Comparison of ENCODE assay signal across 16 cellular contexts in genomic region chr22:28220626-28221363, GRCh38.
DNase-seq lines count a peak whose midpoint lies in the region; ATAC-seq and TF ChIP-seq lines count a peak whose summit lies in the region.
"Had no signal": no experiment of that assay in that cellular context is flagged by ENCODE, and none has a peak within 500 bp of the region (broad histone marks: within the 10 kb centered on the region; RNA-seq: fewer than 3 reads in every experiment).

No MANE protein-coding gene starts in this region.

- H3K23ac ChIP-seq in mesenchymal stem cell (ENCODE audit: low read length in 2 of 2): no peak overlapping the region

- peaks cover 17% of the 10 kb centered on the region for H3K27me3 Mint-ChIP-seq in MCF 10A (ENCODE audit: insufficient read depth, unreplicated experiment)

- H3K4me2 ChIP-seq in mesenchymal stem cell (ENCODE audit: low read length, poor library complexity, severe bottlenecking): no peak overlapping the region
- H3K4me2 ChIP-seq: BLaER1 treated with 17β-estradiol and CSF1 and Interleukin-3, amounts not matched to agents 10 nM and 100 nM had no signal

- 79% methylated on average over 5 of the region's 5 CpGs for WGBS in mesenchymal stem cell

- no peak overlapping the region for H3K4me3 Mint-ChIP-seq in MCF 10A (ENCODE audit: unreplicated experiment)
- H3K4me3 Mint-ChIP-seq: B cell; CD8-positive, alpha-beta T cell had no signal

- no peaks in the 10 kb centered on the region for H3K4me1 Mint-ChIP-seq in MCF 10A (ENCODE audit: insufficient read depth, unreplicated experiment)
- H3K4me1 Mint-ChIP-seq: B cell had no signal

- peaks cover 9% of the 10 kb centered on the region for H3K79me1 ChIP-seq in mesenchymal stem cell (replicated peaks; ENCODE audit: low read length, poor library complexity, severe bottlenecking)

- CTCF ChIA-PET in MCF 10A (lab: Yijun Ruan, JAX): interaction anchor here (0.6 kb wide), 2 partner anchors 616 to 957 kb away, joined by 3 read pairs; no protein-coding TSS in a partner anchor

- H3K27me3 ChIP-seq in cardiac muscle cell (no peaks in the 10 kb centered on the region), left ventricle myocardium inferior (ENCODE audit: low read depth) (no peaks in the 10 kb centered on the region), mesenchymal stem cell (ENCODE audit: control insufficient read depth in 1 of 2, insufficient read depth in 1 of 2, low read length in 2 of 2) (no peaks in the 10 kb centered on the region)
- H3K27me3 ChIP-seq: BLaER1 treated with 17β-estradiol and CSF1 and Interleukin-3, amounts not matched to agents 10 nM and 100 nM had no signal

- POLR2A ChIA-PET in MCF 10A (lab: Yijun Ruan, JAX): interaction anchor here (0.6 to 1.0 kb wide), 3 partner anchors 37 to 168 kb away, joined by 3 to 4 read pairs (median 3); no protein-coding TSS in a partner anchor

- H3K4me3 ChIP-seq in cardiac muscle cell (no peak overlapping the region), left ventricle myocardium inferior (no peak overlapping the region), epithelial cell of esophagus (ENCODE audit: low read length) (no peak overlapping the region), mesenchymal stem cell (ENCODE audit: insufficient read depth in 1 of 2, low read depth in 1 of 2, low read length in 2 of 2) (no peak overlapping the region)
- H3K4me3 ChIP-seq: BLaER1 treated with 17β-estradiol and CSF1 and Interleukin-3, amounts not matched to agents 10 nM and 100 nM; GM12878; HAP-1 had no signal

- TF ChIP-seq CTCF in cardiac muscle cell (IDR thresholded peaks at IDR 0.05; ENCODE audit: low read depth, low read length) (no peak), left ventricle myocardium inferior (IDR thresholded peaks at IDR 0.05; ENCODE audit: borderline replicate concordance) (no peak), VCaP (conservative IDR thresholded peaks at IDR 0.05) (no peak), epithelial cell of esophagus (IDR thresholded peaks at IDR 0.05; ENCODE audit: insufficient read depth, low read depth, low read length, missing control alignments) (no peak), MCF 10A (IDR thresholded peaks at IDR 0.05; ENCODE audit: unreplicated experiment) (no peak)

- no peaks in the 10 kb centered on the region for H3K9me3 Mint-ChIP-seq in MCF 10A (ENCODE audit: unreplicated experiment)
- H3K9me3 Mint-ChIP-seq: CD8-positive, alpha-beta T cell had no signal

- no peaks in the 10 kb centered on the region for H3K36me3 ChIP-seq in cardiac muscle cell
- H3K36me3 ChIP-seq in left ventricle myocardium inferior: no peaks in the 10 kb centered on the region
- no peaks in the 10 kb centered on the region for H3K36me3 ChIP-seq in mesenchymal stem cell (ENCODE audit: control insufficient read depth in 1 of 2, insufficient read depth in 2 of 2, low read depth in 1 of 2, low read length in 2 of 2)
- H3K36me3 ChIP-seq: BLaER1 treated with 17β-estradiol and CSF1 and Interleukin-3, amounts not matched to agents 10 nM and 100 nM; HAP-1 had no signal

- H3K18ac ChIP-seq in mesenchymal stem cell (ENCODE audit: low read depth in 1 of 2, low read length in 2 of 2): no peak overlapping the region

- no peaks in the 10 kb centered on the region for H3K9me3 ChIP-seq in cardiac muscle cell (ENCODE audit: low read depth)
- no peaks in the 10 kb centered on the region for H3K9me3 ChIP-seq in left ventricle myocardium inferior (replicated peaks)
- H3K9me3 ChIP-seq in mesenchymal stem cell (ENCODE audit: control insufficient read depth, low read length): no peaks in the 10 kb centered on the region
- H3K9me3 ChIP-seq: BLaER1 treated with 17β-estradiol and CSF1 and Interleukin-3, amounts not matched to agents 10 nM and 100 nM; HAP-1 had no signal

- H2BK120ac ChIP-seq in mesenchymal stem cell (ENCODE audit: low read depth, low read length): no peak overlapping the region

- no peak overlapping the region for H3K9ac ChIP-seq in mesenchymal stem cell (ENCODE audit: low read length)
- H3K9ac ChIP-seq: BLaER1 treated with 17β-estradiol and CSF1 and Interleukin-3, amounts not matched to agents 10 nM and 100 nM had no signal

- no peak overlapping the region for H3K4ac ChIP-seq in mesenchymal stem cell (ENCODE audit: low read depth in 1 of 2, low read length in 2 of 2)

- no peak overlapping the region for H3K14ac ChIP-seq in mesenchymal stem cell (ENCODE audit: low read length in 2 of 2)

- H2BK15ac ChIP-seq in mesenchymal stem cell (ENCODE audit: low read depth, poor library complexity, severe bottlenecking): no peak overlapping the region

- H4K91ac ChIP-seq in mesenchymal stem cell (ENCODE audit: low read length): no peak overlapping the region

- intact Hi-C loops in left ventricle myocardium inferior (cut with micrococcal nuclease): no loop called here
- intact Hi-C loops in MCF 10A (cut with micrococcal nuclease): no loop called here

- peak overlapping the region; percentile 35 for H2AK5ac ChIP-seq in mesenchymal stem cell (ENCODE audit: low read length, severe bottlenecking)

- no peak overlapping the region for H3K27ac Mint-ChIP-seq in MCF 10A (ENCODE audit: low read depth, unreplicated experiment)
- H3K27ac Mint-ChIP-seq: B cell; CD8-positive, alpha-beta T cell had no signal

- no peak for ATAC-seq in activated CD4-positive, CD25-positive, alpha-beta regulatory T cell treated with anti-CD3 and anti-CD28 coated beads, Interleukin-2, amount 50 U/mL, for 24 hours
- ATAC-seq: CD8-positive, alpha-beta T cell; GM12878 had no signal

- no peak overlapping the region for H2AFZ ChIP-seq in mesenchymal stem cell (ENCODE audit: low read depth, low read length)

- H3K27ac ChIP-seq in cardiac muscle cell (peak overlapping the region; percentile 54), left ventricle myocardium inferior (replicated peaks) (no peak overlapping the region), VCaP (peak overlapping the region; percentile 66), mesenchymal stem cell (ENCODE audit: low read length, poor library complexity, severe bottlenecking) (no peak overlapping the region)
- H3K27ac ChIP-seq: BLaER1 treated with 17β-estradiol and CSF1 and Interleukin-3, amounts not matched to agents 10 nM and 100 nM had no signal

- BruUV-seq in MCF 10A (replicated peaks; lab: Mats Ljungman, UMichigan): no TSS peak

- H3K36me3 Mint-ChIP-seq in MCF 10A (ENCODE audit: insufficient read depth, unreplicated experiment): no peaks in the 10 kb centered on the region
- H3K36me3 Mint-ChIP-seq: CD8-positive, alpha-beta T cell had no signal

- H2BK5ac ChIP-seq in mesenchymal stem cell (ENCODE audit: low read depth, low read length, poor library complexity, severe bottlenecking): no peak overlapping the region

- H2BK12ac ChIP-seq in mesenchymal stem cell (ENCODE audit: low read length in 2 of 2): no peak overlapping the region

- H3K4me1 ChIP-seq in cardiac muscle cell (ENCODE audit: low read depth): no peaks in the 10 kb centered on the region
- peaks cover 23% of the 10 kb centered on the region for H3K4me1 ChIP-seq in left ventricle myocardium inferior
- H3K4me1 ChIP-seq in mesenchymal stem cell (ENCODE audit: control insufficient read depth, insufficient read depth, low read depth, low read length): peaks cover 2% of the 10 kb centered on the region
- H3K4me1 ChIP-seq: BLaER1 treated with 17β-estradiol and CSF1 and Interleukin-3, amounts not matched to agents 10 nM and 100 nM had no signal

- DNase-seq in cardiac muscle cell (ENCODE audit: low read depth in 1 of 2, low spot score in 1 of 2) (peak in 1 of 2 donors; percentile 19), left ventricle myocardium inferior (no peak), epithelial cell of esophagus (ENCODE audit: low read depth) (peak; percentile 52), mesenchymal stem cell (no peak), midbrain (lab: John Stamatoyannopoulos, UW) (no peak), MCF 10A (ENCODE audit: unreplicated experiment) (no peak)
- DNase-seq: Calu3; CD8-positive, alpha-beta T cell; DMS79 treated with DMSO at 0.1 percent for 48 hours; GF-D8 had no signal

- no peak overlapping the region for H4K8ac ChIP-seq in mesenchymal stem cell (ENCODE audit: low read length)

Comparison
In these comparisons a context has a peak if more than half of its experiments do, and no peak if none do; other contexts are left out.
1. H3K27ac ChIP-seq: peak in cardiac muscle cell (single experiment) and VCaP (single experiment); none in left ventricle myocardium inferior (single experiment) and mesenchymal stem cell (single experiment).